ENCODE assay signal across 26 cellular contexts in the genomic region with DNA sequence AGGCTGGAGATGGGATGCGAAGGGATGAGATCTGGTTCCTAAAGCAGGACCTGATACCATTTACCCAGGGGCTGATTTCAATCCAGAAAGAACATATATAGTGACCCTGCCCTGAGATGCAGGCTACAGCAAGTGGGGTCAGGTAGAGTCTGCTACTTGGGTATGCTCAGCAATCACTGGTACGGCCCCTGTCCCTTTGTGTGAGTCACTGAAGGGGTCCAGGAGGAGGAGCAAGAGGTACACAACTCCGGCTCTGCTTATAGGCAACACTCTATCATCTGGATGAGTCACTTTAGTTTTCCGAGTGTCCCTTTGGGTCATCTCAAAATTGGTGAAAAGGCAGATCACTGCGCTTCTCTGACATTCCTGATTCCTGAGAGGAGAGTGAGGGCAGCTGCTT.
"Had no signal": no experiment of that assay in that cellular context is flagged by ENCODE, and none has a peak within 500 bp of the region (broad histone marks: within the 10 kb centered on the region; RNA-seq: fewer than 3 reads in every experiment).

No MANE protein-coding gene starts in this region.

- H3K36me3 ChIP-seq: colonic mucosa, esophagus squamous epithelium, gastrocnemius medialis, heart right ventricle, left lung, lower lobe of right lung had no signal

- ATAC-seq: effector memory CD8-positive, alpha-beta T cell; esophagus mucosa; gastrocnemius medialis; heart right ventricle; left cardiac atrium; left lung; left ventricle myocardium superior; lower lobe of right lung; mucosa of descending colon had no signal

- H3K27me3 ChIP-seq: colonic mucosa, esophagus squamous epithelium, gastrocnemius medialis, heart right ventricle, left lung had no signal

- H3K4me3 Mint-ChIP-seq: dendritic cell treated with granulocyte-macrophage colony-stimulating factor and Interleukin-4, amounts not matched to agents 40 ng/mL and 50 ng/mL, for 4 days; effector memory CD8-positive, alpha-beta T cell; endodermal cell; immature natural killer cell; mesothelial cell of epicardium had no signal

- H3K9me3 Mint-ChIP-seq: dendritic cell treated with granulocyte-macrophage colony-stimulating factor and Interleukin-4, amounts not matched to agents 40 ng/mL and 50 ng/mL, for 4 days; endodermal cell; mesothelial cell of epicardium had no signal

- H3K27ac ChIP-seq: colonic mucosa, epithelial cell of prostate, esophagus squamous epithelium, gastrocnemius medialis, heart right ventricle, left lung, lower lobe of right lung had no signal

- H3K4me1 Mint-ChIP-seq: immature natural killer cell, mesothelial cell of epicardium, naive B cell had no signal

- H3K9me3 ChIP-seq: colonic mucosa, esophagus squamous epithelium, gastrocnemius medialis, heart right ventricle, left lung, lower lobe of right lung, mucosa of descending colon had no signal

- DNase-seq: colonic mucosa; cortex of kidney; effector CD8-positive, alpha-beta T cell; effector memory CD8-positive, alpha-beta T cell; endodermal cell; erythroblast; esophagus squamous epithelium; foreskin fibroblast; foreskin melanocyte; gastrocnemius medialis; glutamatergic neuron; head of caudate nucleus; heart right ventricle; hippocampal formation; immature natural killer cell; left cardiac atrium; left lung; left ventricle myocardium superior; lower lobe of right lung; mesenchymal stem cell; mucosa of descending colon; naive B cell had no signal

- H3K27ac Mint-ChIP-seq: dendritic cell treated with granulocyte-macrophage colony-stimulating factor and Interleukin-4, amounts not matched to agents 40 ng/mL and 50 ng/mL, for 4 days; effector memory CD8-positive, alpha-beta T cell; endodermal cell; immature natural killer cell; mesothelial cell of epicardium; naive B cell had no signal

- H3K27me3 Mint-ChIP-seq: dendritic cell treated with granulocyte-macrophage colony-stimulating factor and Interleukin-4, amounts not matched to agents 40 ng/mL and 50 ng/mL, for 4 days; effector memory CD8-positive, alpha-beta T cell; naive B cell had no signal

- H3K4me3 ChIP-seq: colonic mucosa, esophagus squamous epithelium, gastrocnemius medialis, heart right ventricle, left lung, lower lobe of right lung, mucosa of descending colon had no signal

- H3K4me1 ChIP-seq: colonic mucosa, esophagus squamous epithelium, gastrocnemius medialis, heart right ventricle, left lung, lower lobe of right lung had no signal

- H3K36me3 Mint-ChIP-seq: immature natural killer cell, mesothelial cell of epicardium, naive B cell had no signal
